1 cellular context compared by ENCODE assay signal in genomic region chr1:117826551-117827078, GRCh38.
TF ChIP-seq lines count a peak whose summit lies in the region.

No MANE protein-coding gene starts in this region.

TF ChIP-seq in GM23338, 12 proteins besides CTCF, POLR2A, EP300 and RAD21 (continued from another document):
- TF ChIP-seq ZNF462 (CRISPR knock-in tag; IDR thresholded peaks at IDR 0.05): no peak
- no peak for TF ChIP-seq ETS1 (IDR thresholded peaks at IDR 0.05)
- no peak for TF ChIP-seq NANOG (IDR thresholded peaks at IDR 0.05; ENCODE audit: borderline replicate concordance)
- no peak for TF ChIP-seq EZH2phosphoT487 (IDR thresholded peaks at IDR 0.05; ENCODE audit: unreplicated experiment)
- no peak for TF ChIP-seq ZNF331 (CRISPR knock-in tag; IDR thresholded peaks at IDR 0.05; ENCODE audit: low read depth)
- TF ChIP-seq EZH2 (IDR thresholded peaks at IDR 0.05; ENCODE audit: low read depth, unreplicated experiment): no peak
- TF ChIP-seq STAT1 (IDR thresholded peaks at IDR 0.05; ENCODE audit: unreplicated experiment): no peak
TF ChIP-seq in GM23338: peak in this region for 0.
